In genomic region chr20:63082308-63082938, GRCh38 we compare ENCODE assay signal across 8 cellular contexts.
DNase-seq lines count a peak whose midpoint lies in the region; ATAC-seq and TF ChIP-seq lines count a peak whose summit lies in the region.

No MANE protein-coding gene starts in this region.

- H3K4me3 Mint-ChIP-seq in Calu3 (ENCODE audit: low read depth, unreplicated experiment): no peak overlapping the region

- H3K27ac ChIP-seq in uterus: no peak overlapping the region

- peaks cover 10% of the 10 kb centered on the region for H3K9me3 Mint-ChIP-seq in Calu3 (ENCODE audit: low read depth, unreplicated experiment)

- no TSS peak for BruUV-seq in Calu3 (replicated peaks; lab: Mats Ljungman, UMichigan)

- TF ChIP-seq CTCF in Calu3 (IDR thresholded peaks at IDR 0.05; ENCODE audit: unreplicated experiment): no peak
- TF ChIP-seq CTCF in uterus (IDR thresholded peaks at IDR 0.05): no peak

- peaks cover 11% of the 10 kb centered on the region for H3K4me1 Mint-ChIP-seq in Calu3 (ENCODE audit: low read depth, unreplicated experiment)

- no peaks in the 10 kb centered on the region for H3K4me1 ChIP-seq in uterus

- peaks cover 98% of the 10 kb centered on the region for H3K27me3 Mint-ChIP-seq in Calu3 (ENCODE audit: unreplicated experiment)

- H3K4me3 ChIP-seq in uterus: no peak overlapping the region

- H3K27ac Mint-ChIP-seq in Calu3 (ENCODE audit: unreplicated experiment): no peak overlapping the region

- no peaks in the 10 kb centered on the region for H3K36me3 ChIP-seq in uterus

- H3K27me3 ChIP-seq in uterus: no peaks in the 10 kb centered on the region

- H3K36me3 Mint-ChIP-seq in Calu3 (ENCODE audit: insufficient read depth, unreplicated experiment): peaks cover 12% of the 10 kb centered on the region

- CTCF ChIA-PET in Calu3 (lab: Charles Lee): interaction anchor here (0.6 kb wide), 1 partner anchor 100 kb away, joined by 3 read pairs; no protein-coding TSS in a partner anchor

- ATAC-seq in HG02678 (IDR thresholded peaks at IDR 0.05; ENCODE audit: unreplicated experiment): no peak

- intact Hi-C loops in Calu3 (cut with micrococcal nuclease; ENCODE audit: unreplicated experiment) (no loop called here), uterus (cut with DNase I; ENCODE audit: low total_unique reads) (no loop called here)

- no peak for TF ChIP-seq POLR2A in uterus (IDR thresholded peaks at IDR 0.05)

- peaks cover 0 to 12% of the 10 kb centered on the region in 2 donors for H3K9me3 ChIP-seq in uterus

- DNase-seq in Calu3: peak; percentile 75
- DNase-seq in Kasumi-1 (lab: John Stamatoyannopoulos, UW): peak; percentile 16 to 25
- DNase-seq in amniotic epithelial cell (ENCODE audit: low read depth): peak; percentile 18
- peak; percentile 40 to 60 for DNase-seq in lung microvascular endothelial cell (ENCODE audit: low read depth in 2 of 2)
- DNase-seq in KG1 (lab: John Stamatoyannopoulos, UW): no peak
- no peak for DNase-seq in NCI-H2107 treated with DMSO at 0.1 percent for 48 hours (lab: John Stamatoyannopoulos, UW; ENCODE audit: unreplicated experiment)
- DNase-seq in uterus: no peak

Comparison
In these comparisons a context has a peak if more than half of its experiments do, and no peak if none do; other contexts are left out.
1. DNase-seq: peak in Calu3 (single experiment), Kasumi-1 (2 of 2), amniotic epithelial cell (single experiment) and lung microvascular endothelial cell (2 of 2); none in KG1 (single experiment), NCI-H2107 treated with DMSO at 0.1 percent for 48 hours (single experiment) and uterus (0 of 2).